ENCODE assay signal across 1 cellular context in the genomic region with DNA sequence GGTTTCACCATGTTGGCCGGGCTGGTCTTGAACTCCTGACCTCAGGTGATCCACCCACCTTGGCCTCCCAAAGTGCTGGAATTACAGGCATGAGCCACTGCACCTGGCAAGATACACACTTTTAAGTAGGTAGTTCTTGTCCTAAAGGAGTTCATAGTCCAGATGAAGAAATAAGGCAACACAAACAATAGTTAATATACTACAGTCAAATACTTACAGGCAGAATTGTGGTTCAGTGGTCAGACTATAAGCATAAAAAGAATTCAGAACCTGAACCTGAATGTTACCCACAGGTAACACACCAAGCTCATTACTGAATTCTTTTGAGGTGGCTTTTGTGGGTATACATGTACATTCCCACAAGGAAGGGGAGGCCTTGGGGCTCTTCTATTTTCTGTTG.
TF ChIP-seq lines count a peak whose summit lies in the region.

No MANE protein-coding gene starts in this region.

TF ChIP-seq in GM12878, 131 proteins besides CTCF, POLR2A, EP300 and RAD21:
- no peak for TF ChIP-seq SIN3A (IDR thresholded peaks at IDR 0.05; ENCODE audit: low read depth, low read length)
